In the genomic region with DNA sequence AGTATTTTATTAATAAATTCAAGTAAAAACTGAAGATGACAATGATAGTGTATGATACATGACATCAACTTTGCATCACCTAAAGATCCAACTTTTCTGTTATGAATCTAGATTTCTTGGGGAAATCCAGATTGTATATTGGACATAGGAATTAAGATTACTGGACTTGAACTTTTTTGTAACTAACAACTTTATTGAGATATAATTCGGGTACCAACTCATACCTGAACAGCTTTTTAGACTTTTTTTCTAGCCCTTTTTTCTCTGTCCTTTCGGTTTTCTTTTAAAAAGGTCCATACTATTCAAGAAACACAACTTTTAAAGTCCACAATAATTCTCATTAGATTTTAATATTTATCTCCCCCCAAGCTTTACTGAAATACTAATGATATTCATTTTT, we compare ENCODE assay signal across 10 cellular contexts. TPM values are rescaled to one million over a fixed set of nuclear protein-coding genes. Genes with fewer than 3 reads are reported as not detected.
DNase-seq lines count a peak whose midpoint lies in the region; ATAC-seq, FAIRE-seq and TF ChIP-seq lines count a peak whose summit lies in the region.
"Had no signal": no experiment of that assay in that cellular context is flagged by ENCODE, and none has a peak within 500 bp of the region (broad histone marks: within the 10 kb centered on the region; RNA-seq: fewer than 3 reads in every experiment).

No MANE protein-coding gene starts in this region.

- in situ Hi-C loops in GM12878 (cut with MboI) = no loop called here

- H3K4ac ChIP-seq in H9 (ENCODE audit: low read depth, low read length) = no peak overlapping the region

- no peak overlapping the region for H2BK12ac ChIP-seq in H9 (ENCODE audit: insufficient read length, low read depth, low read length)

- TF ChIP-seq POLR2A in GM12878 (IDR thresholded peaks at IDR 0.05; ENCODE audit: low read depth, low read length) = no peak

- ATAC-seq in GM12878 (no peak), naive B cell (ENCODE audit: low read depth in 2 of 2) (no peak), GM18873 (IDR thresholded peaks at IDR 0.05; ENCODE audit: low FRiP score, unreplicated experiment) (no peak), omental fat pad (ENCODE audit: low FRiP score) (no peak)

- no peak overlapping the region for H2BK20ac ChIP-seq in H9 (ENCODE audit: low read depth, low read length, poor library complexity, severe bottlenecking)

- no peak for TF ChIP-seq EP300 in GM12878 (IDR thresholded peaks at IDR 0.05; ENCODE audit: borderline replicate concordance in 1 of 2, control insufficient read depth in 1 of 2, low read depth in 2 of 2, low read length in 2 of 2)

- H3K79me1 ChIP-seq in H9 (ENCODE audit: insufficient read depth, low read depth, low read length, poor library complexity, severe bottlenecking) = no peaks in the 10 kb centered on the region

- WGBS in H9 (ENCODE audit: extremely low coverage, insufficient read length, low lambda C conversion rate) = no CpG with 5 or more reads among the region's 2 CpGs
- WGBS in GM12878 (ENCODE audit: insufficient coverage, insufficient replicate concordance, low lambda C conversion rate, missing lambda C conversion rate) = 84% methylated on average over 2 of the region's 2 CpGs

- no peak overlapping the region for H3K14ac ChIP-seq in H9 (ENCODE audit: insufficient read depth, low read length)

- peak overlapping the region; percentile 94 for H3K4me3 ChIP-seq in ACC112 (ENCODE audit: low read depth, low read length)
- no peak overlapping the region for H3K4me3 ChIP-seq in GM12878

- TF ChIP-seq RAD21 in GM12878 (IDR thresholded peaks at IDR 0.05; ENCODE audit: insufficient read depth, low read depth, low read length) = no peak

- H3K9me3 Mint-ChIP-seq in H9 (peaks cover 0 to 2% of the 10 kb centered on the region in 2 experiments; a peak in 1 of 5 replicates), naive B cell (peaks cover 0 to 4% (median 0%) of the 10 kb centered on the region in 7 donors)

- peaks cover 25 to 26% of the 10 kb centered on the region in 2 experiments for H3K4me1 Mint-ChIP-seq in H9
- peaks cover 0 to 11% (median 7%) of the 10 kb centered on the region in 3 donors for H3K4me1 Mint-ChIP-seq in naive B cell

- no peak overlapping the region for H3T11ph ChIP-seq in H9 (ENCODE audit: low read length)

- H3K79me2 ChIP-seq in ACC112 (ENCODE audit: control insufficient read depth, insufficient read depth, low read length, unreplicated experiment) = peaks cover 38% of the 10 kb centered on the region
- peaks cover 21% of the 10 kb centered on the region; the same call in 1 of the 2 replicates for H3K79me2 ChIP-seq in H9 (ENCODE audit: insufficient read depth, low read length)
- H3K79me2 ChIP-seq in GM12878 (ENCODE audit: control insufficient read depth, insufficient read depth, low read length) = peaks cover 21% of the 10 kb centered on the region

- no peak overlapping the region for H3K18ac ChIP-seq in H9 (ENCODE audit: insufficient read length, low read depth, low read length)

- no peak overlapping the region for H3K56ac ChIP-seq in H9 (ENCODE audit: insufficient read length, low read depth, low read length)

- H3K23me2 ChIP-seq in H9 (ENCODE audit: insufficient read length, low read depth, low read length, poor library complexity, severe bottlenecking) = peaks cover 9% of the 10 kb centered on the region

- no peaks in the 10 kb centered on the region for H3K27me3 Mint-ChIP-seq in H9 (ENCODE audit: low read depth)
- peaks cover 12 to 30% (median 20%) of the 10 kb centered on the region in 3 donors for H3K27me3 Mint-ChIP-seq in naive B cell

- no peak overlapping the region for H2AK5ac ChIP-seq in H9 (ENCODE audit: insufficient read length, low read length)

- H3K9ac ChIP-seq in H9 (ENCODE audit: extremely low read depth, insufficient read length, low read length) (no peak overlapping the region), GM12878 (ENCODE audit: control insufficient read depth, insufficient read depth, low read length) (no peak overlapping the region)

- peak overlapping the region; percentile 62 to 72; a peak in 4 of 5 replicates for H3K4me3 Mint-ChIP-seq in H9
- H3K4me3 Mint-ChIP-seq in naive B cell = peak overlapping the region; percentile 25 to 82 (median 54)

- no peak overlapping the region for H2BK120ac ChIP-seq in H9 (ENCODE audit: low read depth, low read length, poor library complexity, severe bottlenecking)

- no peaks in the 10 kb centered on the region for H3K27me3 ChIP-seq in ACC112 (ENCODE audit: insufficient read depth, low read length)
- H3K27me3 ChIP-seq in H9 (ENCODE audit: insufficient read depth, low read length) = no peaks in the 10 kb centered on the region
- H3K27me3 ChIP-seq in GM12878 (replicated peaks in 1 of 2; ENCODE audit: control insufficient read depth in 2 of 2, insufficient read depth in 2 of 2, low read length in 1 of 2) = no peaks in the 10 kb centered on the region; a peak in 1 of 4 replicates

- H2AFZ ChIP-seq in ACC112 (ENCODE audit: low read length, unreplicated experiment) (peak overlapping the region; percentile 96), H9 (ENCODE audit: low read length) (no peak overlapping the region), GM12878 (ENCODE audit: control insufficient read depth, low read depth, low read length) (no peak overlapping the region)

- H3K27ac Mint-ChIP-seq in H9 (no peak overlapping the region), naive B cell (peak overlapping the region in 1 of 6 donors; percentile 70)

- SMC1A ChIA-PET in GM12878 (lab: Charles Lee; ENCODE audit: uncharacterized antibody, unreplicated experiment) = interaction anchor here (1.0 kb wide), 1 partner anchor 10 kb away, joined by 3 read pairs; no protein-coding TSS in a partner anchor

- no peak overlapping the region for H4K8ac ChIP-seq in H9 (replicated peaks; ENCODE audit: insufficient read length, low read depth, low read length)

- peaks cover 28% of the 10 kb centered on the region for H3K4me1 ChIP-seq in ACC112 (ENCODE audit: control insufficient read depth, insufficient read depth, low read length, unreplicated experiment)
- no peaks in the 10 kb centered on the region; the same call in 1 of the 2 replicates for H3K4me1 ChIP-seq in H9 (ENCODE audit: insufficient read depth, low read length)
- peaks cover 2% of the 10 kb centered on the region for H3K4me1 ChIP-seq in GM12878 (ENCODE audit: control insufficient read depth, insufficient read depth, low read length)

- no peaks in the 10 kb centered on the region; the same call in 1 of the 2 replicates for H3K36me3 ChIP-seq in ACC112 (ENCODE audit: insufficient read depth, low read length)
- H3K36me3 ChIP-seq in GM12878 (ENCODE audit: control insufficient read depth in 2 of 2, insufficient read depth in 2 of 2, low read length in 1 of 2) = no peaks in the 10 kb centered on the region

- H4K5ac ChIP-seq in H9 (ENCODE audit: insufficient read length, low read depth, low read length) = no peak overlapping the region

- H4K20me1 ChIP-seq in H9 (ENCODE audit: control insufficient read depth, insufficient read depth, insufficient read length) (no peaks in the 10 kb centered on the region), GM12878 (ENCODE audit: control insufficient read depth, insufficient read depth) (peaks cover 4% of the 10 kb centered on the region; the same call in 1 of the 2 replicates)

- no peak for FAIRE-seq in GM12878 (lab: Jason Lieb, UNC)

- no peak overlapping the region for H3K27ac ChIP-seq in ACC112 (ENCODE audit: low read depth, low read length)
- no peak overlapping the region for H3K27ac ChIP-seq in H9 (ENCODE audit: insufficient read length, low read depth, low read length)
- H3K27ac ChIP-seq in GM12878 (ENCODE audit: control insufficient read depth, insufficient read depth) = no peak overlapping the region

- POLR2A ChIA-PET in GM12878 (lab: Charles Lee) = no interaction called here

- H2BK5ac ChIP-seq in H9 (ENCODE audit: insufficient read length, low read length) = no peak overlapping the region

- H2BK15ac ChIP-seq in H9 (ENCODE audit: low read depth, low read length) = no peak overlapping the region

- DNase-seq in H9 (no peak), GM12878 (ENCODE audit: low read depth, low spot score) (no peak), naive B cell (no peak), NCI-H446 (lab: John Stamatoyannopoulos, UW) (no peak), MV-4-11 (lab: John Stamatoyannopoulos, UW) (no peak), omental fat pad (ENCODE audit: low spot score) (no peak)
- DNase-seq: NCI-H226; stimulated activated CD4-positive, alpha-beta T cell treated with anti-CD3 and anti-CD28 coated beads, Interleukin-2, amount 100 ng/mL, for 48 hours had no signal

- H3K9me3 ChIP-seq in H9 (ENCODE audit: control insufficient read depth, low read depth, low read length) = no peaks in the 10 kb centered on the region
- H3K9me3 ChIP-seq in GM12878 (replicated peaks; ENCODE audit: control insufficient read depth, insufficient read depth, low read length) = no peaks in the 10 kb centered on the region

- intact Hi-C loops in GM12878 (cut with micrococcal nuclease; ENCODE audit: unreplicated experiment) = loop anchor here (5.0 kb wide), 1 partner anchor 145 kb away; no protein-coding TSS in a partner anchor

- H3K4me2 ChIP-seq in H9 (ENCODE audit: insufficient read depth, insufficient read length, low read length) (peak overlapping the region; percentile 56), GM12878 (ENCODE audit: control insufficient read depth, insufficient read depth) (no peak overlapping the region)

- peaks cover 0 to 4% (median 1%) of the 10 kb centered on the region in 3 experiments; a peak in 2 of 7 replicates for H3K36me3 Mint-ChIP-seq in H9 (ENCODE audit: insufficient read depth in 1 of 3, low read depth in 3 of 3)
- no peaks in the 10 kb centered on the region for H3K36me3 Mint-ChIP-seq in naive B cell

- no peak overlapping the region for H3K23ac ChIP-seq in H9 (ENCODE audit: insufficient read length, low read depth, low read length)

- no peak overlapping the region for H4K91ac ChIP-seq in H9 (ENCODE audit: insufficient read length, low read depth, low read length)

- RAD21 ChIA-PET in GM12878 (lab: Charles Lee; ENCODE audit: unreplicated experiment) = no interaction called here

- BruUV-seq in GM12878 (replicated peaks; lab: Mats Ljungman, UMichigan) = no TSS peak

- TF ChIP-seq CTCF in H9 (conservative IDR thresholded peaks at IDR 0.05) (no peak), GM12878 (IDR thresholded peaks at IDR 0.05 in 2 of 3, conservative IDR thresholded peaks at IDR 0.05 in 1 of 3; ENCODE audit: control insufficient read depth in 2 of 3, extremely low read depth in 1 of 3, insufficient read depth in 1 of 3, low read depth in 3 of 3, low read length in 3 of 3) (no peak), omental fat pad (IDR thresholded peaks at IDR 0.05) (no peak)

- CTCF ChIA-PET in GM12878 (lab: Yijun Ruan, JAX) = no interaction called here

RNA-seq across cellular contexts. Expression of a gene that starts 1.1 kb away (rescaled TPM):
- total RNA-seq in H9 (2021) (24.5 and 26.0 TPM in 2 replicates), GM12878 (2014; rRNA removed) (3.8 and 5.0 TPM in 2 replicates), GM12878 (2014; rRNA removed; fragmentation: Illumina TruSeq; extraction: Trizol) (5.7 TPM in 2 replicates), GM12878 (2021) (6.1 and 6.5 TPM in 2 replicates), omental fat pad (10 to 100 TPM; 14.7 to 21.1 (median 16.7) TPM)
- total RNA-seq in GM12878 (2013; cell fraction: nucleolus; rRNA removed) = 5.6 and 7.5 TPM in 2 replicates
- 2.4 TPM for polyA plus RNA-seq in GM12878 (2011; ENCODE audit: low read depth)
- polyA plus RNA-seq in GM12878 (2011; rRNA removed) (2.4 and 2.5 TPM in 2 replicates), GM12878 (2014; fragmentation: Illumina TruSeq; extraction: Trizol) (4.3 and 5.3 TPM in 2 replicates), GM12878 (2014; fragmentation: Nextera tagmentation; extraction: Ambion mirVana) (1 to 10 TPM; 1.6 to 1.8 TPM), GM12878 (2014; rRNA removed) (3.2 and 3.5 TPM in 2 replicates), GM12878 (2016; fragmentation: Nextera tagmentation; extraction: Ambion mirVana) (1 to 10 TPM; 4.4 to 5.3 TPM), naive B cell (ENCODE audit: low read depth in 6 of 6) (1 to 10 TPM in 2 of 6 donors, under 1 TPM in 3, not detected in 1; 0.17 to 1.1 (median 0.75) TPM)
- polyA plus RNA-seq in GM12878 (2011; cell fraction: cytosol; rRNA removed) = 1.6 and 1.8 TPM in 2 replicates
- 2.3 and 2.8 TPM in 2 replicates for polyA plus RNA-seq in GM12878 (2011; cell fraction: nucleus; rRNA removed)
- 2.5 and 2.9 TPM in 2 replicates for polyA plus RNA-seq in GM12878 (2012)
- 5.6 and 6.3 TPM in 2 replicates for polyA minus RNA-seq in GM12878 (2011; rRNA and poly(A)+ RNA removed)
- polyA minus RNA-seq in GM12878 (2011; cell fraction: cytosol; rRNA and poly(A)+ RNA removed) = 0.80 and 2.2 TPM in 2 replicates
- 2.2 and 3.3 TPM in 2 replicates for polyA minus RNA-seq in GM12878 (2011; cell fraction: nucleus; rRNA and poly(A)+ RNA removed)
